In the genomic region with DNA sequence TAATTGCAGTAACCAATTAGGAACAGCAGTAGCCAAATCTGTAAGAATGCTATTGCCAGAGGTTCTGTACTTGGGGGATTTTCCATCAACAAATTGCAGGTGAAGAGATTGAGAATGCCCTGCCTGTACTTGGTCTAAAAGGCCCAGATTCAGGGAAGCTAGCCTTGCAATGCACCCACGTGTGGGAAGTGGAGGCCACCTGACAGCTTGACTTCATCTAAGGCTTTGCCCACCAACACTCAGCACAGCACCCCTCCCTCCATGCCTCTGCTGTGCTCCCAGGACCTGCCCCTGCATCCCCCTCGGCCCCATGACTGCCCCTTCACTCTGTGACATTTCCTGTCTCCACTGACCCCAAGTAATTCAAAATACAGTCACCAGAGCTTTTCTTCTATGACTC, we compare ENCODE assay signal across 23 cellular contexts.
DNase-seq lines count a peak whose midpoint lies in the region; ATAC-seq and TF ChIP-seq lines count a peak whose summit lies in the region.
"Had no signal": no experiment of that assay in that cellular context is flagged by ENCODE, and none has a peak within 500 bp of the region (broad histone marks: within the 10 kb centered on the region; RNA-seq: fewer than 3 reads in every experiment).

No MANE protein-coding gene starts in this region.

- no peak for ATAC-seq in GM21447 (IDR thresholded peaks at IDR 0.05; ENCODE audit: unreplicated experiment)

- no peaks in the 10 kb centered on the region for H3K9me3 ChIP-seq in hepatocyte (ENCODE audit: low read depth)
- H3K9me3 ChIP-seq: MG63 had no signal

- peak; percentile 21 for DNase-seq in activated effector memory CD4-positive, alpha-beta T cell treated with anti-CD3 and anti-CD28 coated beads, Interleukin-2, amount 50 U/mL, for 16 hours
- DNase-seq in activated effector memory CD4-positive, alpha-beta T cell treated with Interleukin-2 at 50 U/mL for 16 hours, result no peak
- peak; percentile 22 for DNase-seq in islet precursor cell
- peak; percentile 32 for DNase-seq in posterior vena cava (ENCODE audit: low spot score)
- DNase-seq in cortex of kidney (lab: John Stamatoyannopoulos, UW), result no peak
- no peak for DNase-seq in hepatocyte (ENCODE audit: low spot score)
- no peak for DNase-seq in C1 segment of cervical spinal cord (lab: John Stamatoyannopoulos, UW)
- DNase-seq: 8988T; ACHN; CD4-positive, CD25-positive, alpha-beta regulatory T cell; DMS153; DND-41; GM23248; H7; IMR-90; KG1; MG63; NCI-H1105 treated with DMSO at 0.1 percent for 48 hours; NCI-H2029; NCI-H446; NCI-H524 treated with DMSO at 0.1 percent for 48 hours; NCI-H774 had no signal

- no peak overlapping the region for H3K4me3 ChIP-seq in hepatocyte
- H3K4me3 ChIP-seq: GM23248, MG63 had no signal

- no peaks in the 10 kb centered on the region for H3K27me3 ChIP-seq in hepatocyte
- H3K27me3 ChIP-seq: MG63 had no signal

- intact Hi-C loops in posterior vena cava (cut with DNase I), result no loop called here

- H3K27ac ChIP-seq in hepatocyte, result no peak overlapping the region
- H3K27ac ChIP-seq: GM23248 had no signal

- no peaks in the 10 kb centered on the region for H3K9me2 ChIP-seq in hepatocyte (replicated peaks; ENCODE audit: insufficient read depth)

- no peaks in the 10 kb centered on the region for H3K36me3 ChIP-seq in hepatocyte (replicated peaks; ENCODE audit: insufficient read depth, low read depth)
- H3K36me3 ChIP-seq: MG63 had no signal

- H3K79me2 ChIP-seq in hepatocyte, result no peaks in the 10 kb centered on the region

- no peak overlapping the region for H3K4me2 ChIP-seq in hepatocyte

- no peaks in the 10 kb centered on the region for H4K20me1 ChIP-seq in hepatocyte (ENCODE audit: insufficient read depth, poor library complexity, severe bottlenecking)

- WGBS in hepatocyte (ENCODE audit: low lambda C conversion rate, missing lambda C conversion rate), result 77% methylated on average over 2 of the region's 2 CpGs

- H3K4me1 ChIP-seq in hepatocyte (ENCODE audit: insufficient read depth), result no peaks in the 10 kb centered on the region

- H2AFZ ChIP-seq in hepatocyte, result no peak overlapping the region
- H2AFZ ChIP-seq: GM23248 had no signal

- no peak for TF ChIP-seq CTCF in hepatocyte (IDR thresholded peaks at IDR 0.05; ENCODE audit: poor library complexity)

Comparison
In these comparisons a context has a peak if more than half of its experiments do, and no peak if none do; other contexts are left out.
1. DNase-seq: peak in activated effector memory CD4-positive, alpha-beta T cell treated with anti-CD3 and anti-CD28 coated beads, Interleukin-2, amount 50 U/mL, for 16 hours (single experiment), islet precursor cell (single experiment) and posterior vena cava (single experiment); none in activated effector memory CD4-positive, alpha-beta T cell treated with Interleukin-2 at 50 U/mL for 16 hours (single experiment), cortex of kidney (single experiment), hepatocyte (single experiment) and C1 segment of cervical spinal cord (0 of 14).